In genomic region chr11:45993438-45994064, GRCh38 we compare ENCODE assay signal across 11 cellular contexts.
A peak's percentile ranks its signal among the peaks of the same experiment; 100 is the strongest.
DNase-seq lines count a peak whose midpoint lies in the region; ATAC-seq, FAIRE-seq and TF ChIP-seq lines count a peak whose summit lies in the region.
"Had no signal": no experiment of that assay in that cellular context is flagged by ENCODE, and none has a peak within 500 bp of the region (broad histone marks: within the 10 kb centered on the region; RNA-seq: fewer than 3 reads in every experiment).

No MANE protein-coding gene starts in this region.

- H3K27me3 ChIP-seq in SK-N-SH (ENCODE audit: insufficient read depth) (no peaks in the 10 kb centered on the region), upper lobe of right lung (no peaks in the 10 kb centered on the region)

- H3K9ac ChIP-seq in SK-N-SH = no peak overlapping the region

- no peaks in the 10 kb centered on the region for H3F3A ChIP-seq in SK-N-SH (replicated peaks; ENCODE audit: insufficient read depth)

- H2AFZ ChIP-seq in SK-N-SH (ENCODE audit: low read depth) = no peak overlapping the region

- peaks cover 16 to 24% of the 10 kb centered on the region in 2 experiments; a peak in 3 of 4 replicates for H3K4me1 ChIP-seq in SK-N-SH (ENCODE audit: control insufficient read depth in 1 of 2, insufficient read depth in 2 of 2, low read depth in 1 of 2, low read length in 1 of 2)
- peaks cover 36% of the 10 kb centered on the region for H3K4me1 ChIP-seq in mesodermal cell (ENCODE audit: control insufficient read depth, insufficient read depth, low read length, poor library complexity, severe bottlenecking)
- H3K4me1 ChIP-seq in upper lobe of right lung = no peaks in the 10 kb centered on the region

- POLR2A ChIA-PET in SK-N-SH (lab: Yijun Ruan, JAX) = interaction anchor here (0.8 to 1.0 kb wide), 2 partner anchors 10 to 12 kb away, joined by 3 read pairs; no protein-coding TSS in a partner anchor

- H3K4me3 ChIP-seq in SK-N-SH (ENCODE audit: low read depth in 2 of 2, low read length in 1 of 2) (no peak overlapping the region), mesodermal cell (ENCODE audit: extremely low read depth, insufficient read depth, low read length, poor library complexity, severe bottlenecking) (no peak overlapping the region), upper lobe of right lung (no peak overlapping the region)

- CTCF ChIA-PET in SK-N-SH (lab: Yijun Ruan, JAX) = interaction anchor here (1.1 to 3.9 kb wide), 6 partner anchors 10 to 315 kb away, joined by 3 to 33 read pairs (median 10); no protein-coding TSS in a partner anchor

- no peak for FAIRE-seq in GM12892 (lab: Jason Lieb, UNC)
- FAIRE-seq: endometrium had no signal

- H3K79me2 ChIP-seq in SK-N-SH (ENCODE audit: insufficient read depth) = 0 out of 2 replicates have a peak, but pooled peaks cover 8% of the 10 kb centered on the region

- peak overlapping the region; percentile 46 to 47; a peak in 3 of 4 replicates for H3K27ac ChIP-seq in SK-N-SH (ENCODE audit: low read depth in 2 of 2, low read length in 1 of 2)
- peak overlapping the region; percentile 85 for H3K27ac ChIP-seq in mesodermal cell (ENCODE audit: low read depth, low read length, severe bottlenecking)
- H3K27ac ChIP-seq in upper lobe of right lung = no peak overlapping the region

- H3K9me2 ChIP-seq in SK-N-SH = no peaks in the 10 kb centered on the region

- no peak for TF ChIP-seq POLR2A in GM12892 (IDR thresholded peaks at IDR 0.05; ENCODE audit: low read depth, low read length)

- H3K36me3 ChIP-seq in SK-N-SH (replicated peaks in 1 of 2; ENCODE audit: control insufficient read depth in 1 of 2, insufficient read depth in 2 of 2, low read length in 1 of 2) = no peaks in the 10 kb centered on the region
- no peaks in the 10 kb centered on the region for H3K36me3 ChIP-seq in mesodermal cell (ENCODE audit: control insufficient read depth, insufficient read depth, low read length)
- no peaks in the 10 kb centered on the region for H3K36me3 ChIP-seq in upper lobe of right lung

- H4K20me1 ChIP-seq in SK-N-SH (ENCODE audit: insufficient read depth) = peaks cover 11% of the 10 kb centered on the region; the same call in 1 of the 2 replicates

- ATAC-seq in upper lobe of right lung = peak; percentile 32
- ATAC-seq in GM19023 (IDR thresholded peaks at IDR 0.05; ENCODE audit: unreplicated experiment) = no peak
- ATAC-seq: T-helper 17 cell had no signal

- TF ChIP-seq RAD21 in SK-N-SH (IDR thresholded peaks at IDR 0.05; ENCODE audit: low read length) = no peak

- WGBS in SK-N-SH (ENCODE audit: low lambda C conversion rate) = 80% methylated on average over 6 of the region's 6 CpGs
- WGBS in mesodermal cell (ENCODE audit: insufficient coverage in 2 of 2), 2 experiments = 84 to 86% methylated on average over 6 of the region's 6 CpGs

- no peak for TF ChIP-seq EP300 in SK-N-SH (IDR thresholded peaks at IDR 0.05; ENCODE audit: borderline replicate concordance in 1 of 2, low read depth in 1 of 2, low read length in 1 of 2)

- peak overlapping the region; percentile 32; the same call in 1 of the 2 replicates for H3K4me2 ChIP-seq in SK-N-SH

- intact Hi-C loops in upper lobe of right lung (cut with DNase I) = no loop called here

- no peak for TF ChIP-seq CTCF in SK-N-SH (IDR thresholded peaks at IDR 0.05)
- no peak for TF ChIP-seq CTCF in upper lobe of right lung (IDR thresholded peaks at IDR 0.05)

- DNase-seq in SK-N-SH = no peak
- DNase-seq in fibroblast of gingiva (ENCODE audit: low read depth) = peak; percentile 17
- no peak for DNase-seq in upper lobe of right lung
- DNase-seq in GM12892 (ENCODE audit: insufficient read length) = no peak
- no peak for DNase-seq in central memory CD4-positive, alpha-beta T cell
- DNase-seq: NCI-H345; stimulated activated CD4-positive, alpha-beta T cell treated with anti-CD3 and anti-CD28 coated beads, Interleukin-1b, Interleukin-23, amount 100 ng/mL, for 48 hours; T-helper 17 cell had no signal

- H3K9me3 ChIP-seq in SK-N-SH = no peaks in the 10 kb centered on the region
- H3K9me3 ChIP-seq in mesodermal cell (ENCODE audit: control insufficient read depth, low read length) = no peaks in the 10 kb centered on the region
- H3K9me3 ChIP-seq in upper lobe of right lung = no peaks in the 10 kb centered on the region

TF ChIP-seq in SK-N-SH, 30 proteins besides CTCF, POLR2A, EP300 and RAD21:
- TF ChIP-seq NRF1 (IDR thresholded peaks at IDR 0.05; ENCODE audit: low read depth, low read length) (no peak), TCF12 (IDR thresholded peaks at IDR 0.05) (peak; percentile 83), POLR2AphosphoS5 (IDR thresholded peaks at IDR 0.05; ENCODE audit: low read depth, low read length) (peak; percentile 17; the same call in 1 of the 2 replicates), SIN3A (IDR thresholded peaks at IDR 0.05; ENCODE audit: borderline replicate concordance, low read depth, low read length) (no peak), PBX3 (IDR thresholded peaks at IDR 0.05) (peak; percentile 78), CHD2 (IDR thresholded peaks at IDR 0.05; ENCODE audit: low read length, partially characterized antibody) (no peak), RFX5 (IDR thresholded peaks at IDR 0.05; ENCODE audit: low read length) (no peak), NFIC (IDR thresholded peaks at IDR 0.05; ENCODE audit: borderline replicate concordance) (peak; percentile 81), GABPA (IDR thresholded peaks at IDR 0.05; ENCODE audit: low read depth) (no peak), MXI1 (IDR thresholded peaks at IDR 0.05; ENCODE audit: low read depth, low read length) (no peak), ELF1 (IDR thresholded peaks at IDR 0.05) (no peak), GATA2 (CRISPR knock-in tag; IDR thresholded peaks at IDR 0.05) (no peak), FOXM1 (IDR thresholded peaks at IDR 0.05; ENCODE audit: low read depth) (no peak)
- TF ChIP-seq, protein P1, sequence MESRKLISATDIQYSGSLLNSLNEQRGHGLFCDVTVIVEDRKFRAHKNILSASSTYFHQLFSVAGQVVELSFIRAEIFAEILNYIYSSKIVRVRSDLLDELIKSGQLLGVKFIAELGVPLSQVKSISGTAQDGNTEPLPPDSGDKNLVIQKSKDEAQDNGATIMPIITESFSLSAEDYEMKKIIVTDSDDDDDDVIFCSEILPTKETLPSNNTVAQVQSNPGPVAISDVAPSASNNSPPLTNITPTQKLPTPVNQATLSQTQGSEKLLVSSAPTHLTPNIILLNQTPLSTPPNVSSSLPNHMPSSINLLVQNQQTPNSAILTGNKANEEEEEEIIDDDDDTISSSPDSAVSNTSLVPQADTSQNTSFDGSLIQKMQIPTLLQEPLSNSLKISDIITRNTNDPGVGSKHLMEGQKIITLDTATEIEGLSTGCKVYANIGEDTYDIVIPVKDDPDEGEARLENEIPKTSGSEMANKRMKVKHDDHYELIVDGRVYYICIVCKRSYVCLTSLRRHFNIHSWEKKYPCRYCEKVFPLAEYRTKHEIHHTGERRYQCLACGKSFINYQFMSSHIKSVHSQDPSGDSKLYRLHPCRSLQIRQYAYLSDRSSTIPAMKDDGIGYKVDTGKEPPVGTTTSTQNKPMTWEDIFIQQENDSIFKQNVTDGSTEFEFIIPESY (IDR thresholded peaks at IDR 0.05; ENCODE audit: borderline replicate concordance, low read depth) = no peak
- TF ChIP-seq, protein P2, sequence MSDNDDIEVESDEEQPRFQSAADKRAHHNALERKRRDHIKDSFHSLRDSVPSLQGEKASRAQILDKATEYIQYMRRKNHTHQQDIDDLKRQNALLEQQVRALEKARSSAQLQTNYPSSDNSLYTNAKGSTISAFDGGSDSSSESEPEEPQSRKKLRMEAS (IDR thresholded peaks at IDR 0.05; ENCODE audit: low read depth) = no peak
